In genomic region chr10:78964274-78964951, GRCh38 we compare ENCODE assay signal across 14 cellular contexts.
DNase-seq lines count a peak whose midpoint lies in the region; ATAC-seq, FAIRE-seq and TF ChIP-seq lines count a peak whose summit lies in the region.
"Had no signal": no experiment of that assay in that cellular context is flagged by ENCODE, and none has a peak within 500 bp of the region (broad histone marks: within the 10 kb centered on the region; RNA-seq: fewer than 3 reads in every experiment).

No MANE protein-coding gene starts in this region.

- no peak overlapping the region for H3K4me3 Mint-ChIP-seq in CD14-positive monocyte
- H3K4me3 Mint-ChIP-seq: activated B cell treated with CpG ODN at 0.5 μM for 24 hours; activated naive CD4-positive, alpha-beta T cell treated with anti-CD3 and anti-CD28 coated beads, Interleukin-2, amount 50 U/mL, for 24 hours had no signal

- ATAC-seq in pancreas: peak in 3 of 4 donors; percentile 5 to 17 (median 6)
- ATAC-seq in GM19397 (IDR thresholded peaks at IDR 0.05; ENCODE audit: unreplicated experiment): no peak

- peak overlapping the region; percentile 70 for H3K27ac ChIP-seq in PC-9
- H3K27ac ChIP-seq in endothelial cell of umbilical vein (ENCODE audit: insufficient read depth, low read depth, low read length): no peak overlapping the region
- peak overlapping the region; percentile 19 to 70 (median 52) for H3K27ac ChIP-seq in pancreas
- H3K27ac ChIP-seq: epithelial cell of prostate had no signal

- H2AFZ ChIP-seq in PC-9 (no peak overlapping the region), endothelial cell of umbilical vein (ENCODE audit: low read depth, low read length) (no peak overlapping the region)

- intact Hi-C loops in PC-9 (cut with micrococcal nuclease; ENCODE audit: unreplicated experiment): loop anchor here (2.0 kb wide), 1 partner anchor 38 kb away; no protein-coding TSS in a partner anchor
- intact Hi-C loops in endothelial cell of umbilical vein (cut with micrococcal nuclease): no loop called here
- intact Hi-C loops in pancreas (cut with DNase I): no loop called here
- intact Hi-C loops in CD14-positive monocyte (cut with micrococcal nuclease): no loop called here

- no peaks in the 10 kb centered on the region for H3K9me2 ChIP-seq in PC-9 (ENCODE audit: insufficient read depth)

- no peak for TF ChIP-seq CTCF in PC-9 (conservative IDR thresholded peaks at IDR 0.05)
- TF ChIP-seq CTCF in endothelial cell of umbilical vein (IDR thresholded peaks at IDR 0.05; ENCODE audit: extremely low read depth in 1 of 2, insufficient read depth in 1 of 2, low read depth in 1 of 2, low read length in 2 of 2): no peak
- TF ChIP-seq CTCF in pancreas (IDR thresholded peaks at IDR 0.05): no peak
- no peak for TF ChIP-seq CTCF in CD14-positive monocyte (IDR thresholded peaks at IDR 0.05)

- H3K4me3 ChIP-seq in PC-9: no peak overlapping the region
- H3K4me3 ChIP-seq in endothelial cell of umbilical vein (replicated peaks in 1 of 3; ENCODE audit: insufficient read depth in 1 of 3, low read depth in 1 of 3, low read length in 3 of 3): no peak overlapping the region
- H3K4me3 ChIP-seq in pancreas: no peak overlapping the region
- H3K4me3 ChIP-seq: vagina had no signal

- POLR2A ChIA-PET in PC-9 (lab: Charles Lee; ENCODE audit: unreplicated experiment): no interaction called here
- POLR2A ChIA-PET in endothelial cell of umbilical vein (lab: Charles Lee): interaction anchor here (0.9 to 2.0 kb wide), 2 partner anchors 9 to 208 kb away, joined by 3 to 9 read pairs; no protein-coding TSS in a partner anchor

- H3K9ac ChIP-seq in endothelial cell of umbilical vein (replicated peaks; ENCODE audit: extremely low read depth, insufficient read depth, low read length): no peak overlapping the region

- peaks cover 12% of the 10 kb centered on the region for H3K4me1 Mint-ChIP-seq in CD14-positive monocyte
- H3K4me1 Mint-ChIP-seq: activated B cell treated with CpG ODN at 0.5 μM for 24 hours; activated naive CD4-positive, alpha-beta T cell treated with anti-CD3 and anti-CD28 coated beads, Interleukin-2, amount 50 U/mL, for 24 hours had no signal

- CTCF ChIA-PET in PC-9 (lab: Charles Lee): interaction anchor here (0.5 to 1.4 kb wide), 3 partner anchors 17 to 471 kb away, joined by 3 read pairs; no protein-coding TSS in a partner anchor
- CTCF ChIA-PET in endothelial cell of umbilical vein (lab: Charles Lee): interaction anchor here (1.0 to 4.3 kb wide), 7 partner anchors 10 to 917 kb away, joined by 3 to 36 read pairs (median 4); no protein-coding TSS in a partner anchor

- H4K20me1 ChIP-seq in PC-9 (ENCODE audit: insufficient read depth) (no peaks in the 10 kb centered on the region), endothelial cell of umbilical vein (replicated peaks; ENCODE audit: control insufficient read depth, extremely low read depth, insufficient read depth, low read length) (no peaks in the 10 kb centered on the region)

- H3K4me2 ChIP-seq in PC-9 (peak overlapping the region; percentile 59), endothelial cell of umbilical vein (ENCODE audit: insufficient read depth, low read length) (no peak overlapping the region)

- no peak overlapping the region for H3K27ac Mint-ChIP-seq in CD14-positive monocyte
- H3K27ac Mint-ChIP-seq: activated B cell treated with CpG ODN at 0.5 μM for 24 hours; activated naive CD4-positive, alpha-beta T cell treated with anti-CD3 and anti-CD28 coated beads, Interleukin-2, amount 50 U/mL, for 24 hours had no signal

- no peaks in the 10 kb centered on the region for H3F3A ChIP-seq in PC-9 (ENCODE audit: insufficient read depth, low read depth)

- H3K79me2 ChIP-seq in PC-9 (ENCODE audit: low read depth) (no peaks in the 10 kb centered on the region), endothelial cell of umbilical vein (ENCODE audit: control insufficient read depth, insufficient read depth, low read length) (no peaks in the 10 kb centered on the region)

- DNase-seq in G401 (ENCODE audit: low spot score): peak; percentile 51
- no peak for DNase-seq in PC-9
- DNase-seq in endothelial cell of umbilical vein (ENCODE audit: low read depth, low spot score): peak; percentile 14
- DNase-seq in pancreas: no peak
- no peak for DNase-seq in frontal cortex (ENCODE audit: low spot score in 2 of 2)
- no peak for DNase-seq in activated T-cell treated with anti-CD3 and anti-CD28 coated beads for 4 hours
- DNase-seq in CD14-positive monocyte (ENCODE audit: low spot score): no peak
- DNase-seq: activated B cell treated with CpG ODN at 0.5 μM for 24 hours; activated CD8-positive, alpha-beta memory T cell treated with anti-CD3 and anti-CD28 coated beads, Interleukin-2, amount 50 U/mL, for 4 hours had no signal

- H3K27me3 ChIP-seq in PC-9 (ENCODE audit: insufficient read depth, low read depth): no peaks in the 10 kb centered on the region
- H3K27me3 ChIP-seq in endothelial cell of umbilical vein (ENCODE audit: control insufficient read depth in 2 of 2, insufficient read depth in 2 of 2, low read length in 2 of 2): no peaks in the 10 kb centered on the region
- no peaks in the 10 kb centered on the region for H3K27me3 ChIP-seq in pancreas
- H3K27me3 ChIP-seq: vagina had no signal

- no peaks in the 10 kb centered on the region for H3K36me3 ChIP-seq in PC-9 (ENCODE audit: low read depth)
- H3K36me3 ChIP-seq in endothelial cell of umbilical vein (ENCODE audit: control insufficient read depth in 2 of 2, extremely low read depth in 1 of 2, insufficient read depth in 2 of 2, low read length in 2 of 2): no peaks in the 10 kb centered on the region
- no peaks in the 10 kb centered on the region for H3K36me3 ChIP-seq in pancreas
- H3K36me3 ChIP-seq: vagina had no signal

- in situ Hi-C loops in G401 (cut with HindIII; ENCODE audit: low sequenced_read_pairs): no loop called here

- peak; percentile 38 for FAIRE-seq in endothelial cell of umbilical vein (lab: Jason Lieb, UNC)
- no peak for FAIRE-seq in pancreas (lab: Jason Lieb, UNC)
- no peak for FAIRE-seq in frontal cortex (lab: Jason Lieb, UNC)
- FAIRE-seq: G401.6 had no signal

- dilution Hi-C loops in endothelial cell of umbilical vein (cut with MboI; ENCODE audit: extremely low pct_ligation_motif_present, low sequenced_read_pairs): no loop called here

- TF ChIP-seq POLR2A in endothelial cell of umbilical vein (IDR thresholded peaks at IDR 0.05; ENCODE audit: low read depth, low read length): no peak

- H3K27me3 Mint-ChIP-seq in CD14-positive monocyte (ENCODE audit: low read depth in 3 of 3): peaks cover 10 to 36% (median 12%) of the 10 kb centered on the region in 3 donors
- H3K27me3 Mint-ChIP-seq: activated naive CD4-positive, alpha-beta T cell treated with anti-CD3 and anti-CD28 coated beads, Interleukin-2, amount 50 U/mL, for 24 hours had no signal

- H3K4me1 ChIP-seq in PC-9 (replicated peaks; ENCODE audit: insufficient read depth): peaks cover 39% of the 10 kb centered on the region
- H3K4me1 ChIP-seq in endothelial cell of umbilical vein (ENCODE audit: control insufficient read depth, extremely low read depth, insufficient read depth, low read length): peaks cover 26% of the 10 kb centered on the region
- H3K4me1 ChIP-seq in pancreas: peaks cover 0 to 11% (median 6%) of the 10 kb centered on the region in 3 donors

- H3K9me3 ChIP-seq in PC-9 (ENCODE audit: insufficient read depth, low read depth) (no peaks in the 10 kb centered on the region), endothelial cell of umbilical vein (replicated peaks; ENCODE audit: control insufficient read depth, insufficient read depth, low read length) (no peaks in the 10 kb centered on the region), pancreas (no peaks in the 10 kb centered on the region)
- H3K9me3 ChIP-seq: vagina had no signal

- H3K36me3 Mint-ChIP-seq in CD14-positive monocyte: no peaks in the 10 kb centered on the region
- H3K36me3 Mint-ChIP-seq: activated naive CD4-positive, alpha-beta T cell treated with anti-CD3 and anti-CD28 coated beads, Interleukin-2, amount 50 U/mL, for 24 hours had no signal

- 66 to 77% methylated on average over 5 of the region's 5 CpGs for WGBS in pancreas, 2 donors

- BruUV-seq in PC-9 (replicated peaks; lab: Mats Ljungman, UMichigan): no TSS peak
- no TSS peak for BruUV-seq in endothelial cell of umbilical vein (replicated peaks; lab: Mats Ljungman, UMichigan)

- H3K9me1 ChIP-seq in endothelial cell of umbilical vein (replicated peaks; ENCODE audit: control insufficient read depth, extremely low read depth, insufficient read depth, low read length): no peaks in the 10 kb centered on the region

- H3K9me3 Mint-ChIP-seq in CD14-positive monocyte: peaks cover 0 to 2% (median 0%) of the 10 kb centered on the region in 7 donors
- H3K9me3 Mint-ChIP-seq: activated B cell treated with CpG ODN at 0.5 μM for 24 hours; activated naive CD4-positive, alpha-beta T cell treated with anti-CD3 and anti-CD28 coated beads, Interleukin-2, amount 50 U/mL, for 24 hours had no signal

TF ChIP-seq in endothelial cell of umbilical vein, 7 proteins besides CTCF, POLR2A, EP300 and RAD21:
- no peak for TF ChIP-seq POLR2AphosphoS5 (IDR thresholded peaks at IDR 0.05; ENCODE audit: insufficient read depth, low read depth, low read length)
- no peak for TF ChIP-seq JUN (IDR thresholded peaks at IDR 0.05; ENCODE audit: borderline replicate concordance, insufficient read depth, insufficient read length, low read depth)
- no peak for TF ChIP-seq EZH2 (IDR thresholded peaks at IDR 0.05; ENCODE audit: borderline replicate concordance, low read depth, low read length, severe bottlenecking)
- TF ChIP-seq FOS (IDR thresholded peaks at IDR 0.05; ENCODE audit: borderline replicate concordance, insufficient read depth, low read length): no peak
- TF ChIP-seq MYC (IDR thresholded peaks at IDR 0.05; ENCODE audit: low read depth, low read length): no peak
- TF ChIP-seq GATA2 (IDR thresholded peaks at IDR 0.05; ENCODE audit: insufficient read depth, insufficient read length, low read depth, low read length): no peak
TF ChIP-seq in endothelial cell of umbilical vein: peak in this region for 0.

Comparison
In these comparisons a context has a peak if more than half of its experiments do, and no peak if none do; other contexts are left out.
1. DNase-seq: peak in G401 (single experiment) and endothelial cell of umbilical vein (single experiment); none in PC-9 (0 of 2), pancreas (0 of 6), frontal cortex (0 of 2), activated T-cell treated with anti-CD3 and anti-CD28 coated beads for 4 hours (single experiment) and CD14-positive monocyte (single experiment).